8 cellular contexts compared by ENCODE assay signal in the genomic region with DNA sequence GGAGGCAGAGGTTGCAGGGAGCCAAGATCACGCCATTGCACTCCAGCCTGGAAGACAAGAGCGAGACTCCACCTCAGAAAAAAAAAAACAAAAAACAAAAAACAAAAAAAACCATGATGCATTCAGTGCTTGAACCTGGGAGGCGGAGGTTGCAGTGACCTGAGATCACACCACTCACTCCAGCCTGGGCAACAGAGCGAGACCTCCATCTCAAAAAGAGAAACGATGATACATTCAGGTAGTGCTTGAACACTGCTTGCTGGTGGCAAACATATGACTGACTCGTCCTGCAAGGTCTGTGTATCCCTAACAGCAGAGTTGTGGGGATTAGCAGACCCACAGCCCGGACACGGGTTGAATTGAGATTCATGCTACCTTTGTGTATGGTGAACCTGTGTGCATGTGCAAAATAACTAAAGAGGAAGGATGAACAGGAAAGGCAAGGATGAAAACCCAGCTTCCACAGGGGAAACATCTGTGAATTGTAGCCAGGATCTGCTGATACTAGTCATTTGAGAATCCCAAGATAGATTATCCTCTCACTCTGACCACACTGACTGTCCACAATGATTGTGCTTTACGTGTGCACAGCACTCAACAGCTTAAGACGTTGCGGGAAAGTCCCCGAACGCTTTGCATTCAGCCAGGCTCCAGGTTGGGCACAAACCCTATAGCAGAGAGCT. TPM values are rescaled to one million over a fixed set of nuclear protein-coding genes. Genes with fewer than 3 reads are reported as not detected.
DNase-seq lines count a peak whose midpoint lies in the region; ATAC-seq, FAIRE-seq and TF ChIP-seq lines count a peak whose summit lies in the region.

No MANE protein-coding gene starts in this region.

- no peak overlapping the region for H4K91ac ChIP-seq in H1 (replicated peaks; ENCODE audit: insufficient read length, low read length)

- no peaks in the 10 kb centered on the region for H3K23me2 ChIP-seq in H1 (ENCODE audit: low read depth, low read length)

- H3K4me3 ChIP-seq in H1 (ENCODE audit: extremely low read depth in 1 of 4, insufficient read depth in 2 of 4, low read depth in 3 of 4, low read length in 4 of 4), result no peak overlapping the region
- H3K4me3 ChIP-seq in thyroid gland (replicated peaks in 1 of 3), result no peak overlapping the region

- no peak overlapping the region for H2AFZ ChIP-seq in H1 (ENCODE audit: low read length)

- H3K4me2 ChIP-seq in H1 (ENCODE audit: insufficient read depth in 1 of 2, low read depth in 2 of 2, low read length in 2 of 2), result no peak overlapping the region

- no peak overlapping the region for H3K27ac ChIP-seq in H1 (ENCODE audit: low read depth, low read length)
- peak overlapping the region; percentile 91 to 92 (median 91) for H3K27ac ChIP-seq in thyroid gland

- CTCF ChIA-PET in H1 (lab: Charles Lee; ENCODE audit: partially characterized antibody), result interaction anchor here (0.7 to 6.7 kb wide), 10 partner anchors 9 to 96 kb away, joined by 3 to 36 read pairs (median 4); no protein-coding TSS in a partner anchor
- CTCF ChIA-PET in activated naive CD4-positive, alpha-beta T cell treated with anti-CD3 and anti-CD28 coated beads for 36 hours (lab: Charles Lee), result interaction anchor here (0.7 kb wide), 1 partner anchor 79 kb away, joined by 3 read pairs; no protein-coding TSS in a partner anchor

- ATAC-seq in GM19043 (IDR thresholded peaks at IDR 0.05; ENCODE audit: low read depth, unreplicated experiment) (peak; percentile 61), HG03196 (IDR thresholded peaks at IDR 0.05; ENCODE audit: unreplicated experiment) (peak; percentile 36)

- no peak overlapping the region for H3K27ac Mint-ChIP-seq in activated naive CD4-positive, alpha-beta T cell treated with anti-CD3 and anti-CD28 coated beads for 36 hours

- H4K20me1 ChIP-seq in H1 (replicated peaks in 1 of 2; ENCODE audit: control insufficient read depth in 1 of 2, insufficient read depth in 2 of 2, low read length in 2 of 2), result no peaks in the 10 kb centered on the region

- no peak overlapping the region for H3K23ac ChIP-seq in H1 (ENCODE audit: insufficient read length)

- no peak overlapping the region for H4K5ac ChIP-seq in H1 (ENCODE audit: insufficient read length, low read depth, low read length)

- no peaks in the 10 kb centered on the region for H3K9me3 Mint-ChIP-seq in activated naive CD4-positive, alpha-beta T cell treated with anti-CD3 and anti-CD28 coated beads for 36 hours

- H3K4me1 ChIP-seq in H1 (replicated peaks in 1 of 4; ENCODE audit: control insufficient read depth in 3 of 4, insufficient read depth in 4 of 4, low read length in 3 of 4), result peaks cover 5 to 39% (median 27%) of the 10 kb centered on the region in 4 experiments
- H3K4me1 ChIP-seq in thyroid gland, result peaks cover 68 to 83% of the 10 kb centered on the region in 2 donors

- TF ChIP-seq EP300 in H1 (IDR thresholded peaks at IDR 0.05; ENCODE audit: borderline replicate concordance in 1 of 2, low read depth in 2 of 2, low read length in 2 of 2), result no peak

- no peak overlapping the region for H3K4me3 Mint-ChIP-seq in activated naive CD4-positive, alpha-beta T cell treated with anti-CD3 and anti-CD28 coated beads for 36 hours

- H3K27me3 Mint-ChIP-seq in activated naive CD4-positive, alpha-beta T cell treated with anti-CD3 and anti-CD28 coated beads for 36 hours (ENCODE audit: low read depth), result no peaks in the 10 kb centered on the region

- no peak for TF ChIP-seq RAD21 in H1 (IDR thresholded peaks at IDR 0.05 in 1 of 2, conservative IDR thresholded peaks at IDR 0.05 in 1 of 2; ENCODE audit: low read depth in 2 of 2, low read length in 2 of 2)

- POLR2A ChIA-PET in H1 (lab: Charles Lee; ENCODE audit: partially characterized antibody), result interaction anchor here (0.8 to 3.9 kb wide), 4 partner anchors 27 to 53 kb away, joined by 3 to 18 read pairs (median 4); partner anchors contain the start of gene CUEDC1

- no peak overlapping the region for H2AK5ac ChIP-seq in H1 (ENCODE audit: low read depth, low read length)

- 0 out of 2 replicates have a peak overlapping the region, but pooled peaks have one; percentile 23 for H2BK20ac ChIP-seq in H1 (ENCODE audit: low read length)

- peak; percentile 26 for DNase-seq in ACHN
- no peak for DNase-seq in H1 (ENCODE audit: low read depth in 1 of 2, low spot score in 2 of 2)
- peak; percentile 58 to 64 for DNase-seq in thyroid gland
- no peak for DNase-seq in activated naive CD4-positive, alpha-beta T cell treated with anti-CD3 and anti-CD28 coated beads for 36 hours
- no peak for DNase-seq in middle frontal gyrus (ENCODE audit: extremely low spot score, low spot score)
- DNase-seq in Kasumi-1 (lab: John Stamatoyannopoulos, UW), result no peak

- H3K4ac ChIP-seq in H1 (replicated peaks; ENCODE audit: insufficient read length, low read depth, low read length), result no peak overlapping the region

- no peak overlapping the region for H3K56ac ChIP-seq in H1 (replicated peaks; ENCODE audit: insufficient read length, low read depth, low read length)

- no peak overlapping the region for H3K18ac ChIP-seq in H1 (ENCODE audit: extremely low read depth, low read length)

- peak overlapping the region; percentile 41 for H2BK120ac ChIP-seq in H1 (replicated peaks; ENCODE audit: low read depth, low read length)

- in situ Hi-C loops in ACHN (cut with HindIII; ENCODE audit: low pct_ligation_motif_present, low pct_unique_long_range_greater_than_20kb, low sequenced_read_pairs), result no loop called here

- no peaks in the 10 kb centered on the region for H3K9me3 ChIP-seq in H1 (ENCODE audit: insufficient read depth in 2 of 2, low read depth in 1 of 2, low read length in 1 of 2)
- no peaks in the 10 kb centered on the region for H3K9me3 ChIP-seq in thyroid gland

- H2BK15ac ChIP-seq in H1 (ENCODE audit: low read length), result no peak overlapping the region

- peaks cover 4% of the 10 kb centered on the region for H3K4me1 Mint-ChIP-seq in activated naive CD4-positive, alpha-beta T cell treated with anti-CD3 and anti-CD28 coated beads for 36 hours (ENCODE audit: low read depth)

- H3K36me3 Mint-ChIP-seq in activated naive CD4-positive, alpha-beta T cell treated with anti-CD3 and anti-CD28 coated beads for 36 hours (ENCODE audit: low read depth), result no peaks in the 10 kb centered on the region

- WGBS in H1 (ENCODE audit: extremely low coverage in 1 of 2, insufficient coverage in 1 of 2, insufficient read length in 1 of 2, insufficient replicate concordance in 2 of 2, low coverage in 1 of 2, low lambda C conversion rate in 2 of 2, missing lambda C conversion rate in 1 of 2), 2 experiments, result 90% methylated on average over 11 of the region's 13 CpGs; no CpG with 5 or more reads in 1 of the 2 experiments
- WGBS in thyroid gland, 2 donors, result 63% methylated on average over 13 of the region's 13 CpGs

- no peak overlapping the region for H3K9ac ChIP-seq in H1 (replicated peaks in 1 of 4; ENCODE audit: extremely low read depth in 1 of 4, low read depth in 3 of 4, low read length in 3 of 4)

- no peaks in the 10 kb centered on the region for H3K79me1 ChIP-seq in H1 (ENCODE audit: low read depth, low read length)

- intact Hi-C loops in thyroid gland (cut with DNase I), result no loop called here
- intact Hi-C loops in activated naive CD4-positive, alpha-beta T cell treated with anti-CD3 and anti-CD28 coated beads for 36 hours (cut with micrococcal nuclease), result no loop called here

- TF ChIP-seq POLR2A in H1 (IDR thresholded peaks at IDR 0.05; ENCODE audit: control extremely low read depth in 1 of 2, low read depth in 2 of 2, low read length in 2 of 2) (no peak), thyroid gland (IDR thresholded peaks at IDR 0.05) (no peak)

- no peak overlapping the region for H3K14ac ChIP-seq in H1 (ENCODE audit: insufficient read length)

- H2BK5ac ChIP-seq in H1 (ENCODE audit: low read depth, low read length), result no peak overlapping the region

- no peak overlapping the region for H4K8ac ChIP-seq in H1 (ENCODE audit: extremely low read depth, insufficient read depth, low read length)

- H3K27me3 ChIP-seq in H1 (replicated peaks in 1 of 4; ENCODE audit: control insufficient read depth in 3 of 4, extremely low read depth in 1 of 4, insufficient read depth in 3 of 4, low read length in 3 of 4), result no peaks in the 10 kb centered on the region
- H3K27me3 ChIP-seq in thyroid gland, result no peaks in the 10 kb centered on the region

- FAIRE-seq in H1 (lab: Jason Lieb, UNC), result no peak

- H2BK12ac ChIP-seq in H1 (ENCODE audit: low read depth, low read length), result no peak overlapping the region

- H3K36me3 ChIP-seq in H1 (ENCODE audit: control insufficient read depth in 2 of 4, insufficient read depth in 4 of 4, low read length in 3 of 4) (no peaks in the 10 kb centered on the region), thyroid gland (no peaks in the 10 kb centered on the region)

- H3K79me2 ChIP-seq in H1 (ENCODE audit: control insufficient read depth in 1 of 2, insufficient read depth in 2 of 2, low read length in 2 of 2), result no peaks in the 10 kb centered on the region

- TF ChIP-seq CTCF in H1 (IDR thresholded peaks at IDR 0.05; ENCODE audit: control extremely low read depth in 1 of 3, insufficient read depth in 1 of 3, low read depth in 1 of 3, low read length in 3 of 3), result no peak
- TF ChIP-seq CTCF in thyroid gland (IDR thresholded peaks at IDR 0.05), result no peak

RNA-seq across cellular contexts. Expression of gene MRPS23, which starts 52.4 kb away (rescaled TPM):
- total RNA-seq in H1 (2021; fragmentation: NEBNext Ultra II Directional; extraction: Animal tissue kit (Norgen Biotek cat#: 25700)), result 60.4 and 73.4 TPM in 2 replicates
- 32.9 and 38.6 TPM in 2 replicates for polyA plus RNA-seq in H1 (2011; rRNA removed)
- 68.9 TPM for polyA plus RNA-seq in H1 (2011; cell fraction: cytosol; rRNA removed)
- 26.0 TPM for polyA plus RNA-seq in H1 (2011; cell fraction: nucleus; rRNA removed)
- 64.2 to 105 TPM (median 72.5 TPM) in 4 replicates for polyA plus RNA-seq in H1 (2012, experiment 1 of 2)
- 49.1 TPM for polyA plus RNA-seq in H1 (2012, experiment 2 of 2)
- polyA plus RNA-seq in H1 (2013, experiment 1 of 2), result 25.2 TPM
- 26.2 TPM for polyA plus RNA-seq in H1 (2013, experiment 2 of 2)
- polyA minus RNA-seq in H1 (2011; rRNA and poly(A)+ RNA removed), result 18.4 and 25.9 TPM in 2 replicates
- 10.5 TPM for polyA minus RNA-seq in H1 (2011; cell fraction: cytosol; rRNA and poly(A)+ RNA removed)
- polyA minus RNA-seq in H1 (2011; cell fraction: nucleus; rRNA and poly(A)+ RNA removed), result 21.0 TPM
- total RNA-seq in thyroid gland, result 10 to 100 TPM; 23.6 to 44.3 (median 34.8) TPM
- total RNA-seq in activated naive CD4-positive, alpha-beta T cell treated with anti-CD3 and anti-CD28 coated beads for 36 hours, result 10 to 100 TPM; 57.5 to 59.1 TPM

RNA-seq across cellular contexts. Expression of gene CUEDC1, which starts 53.0 kb away (rescaled TPM):
- 7.8 and 10.7 TPM in 2 replicates for total RNA-seq in H1 (2021; fragmentation: NEBNext Ultra II Directional; extraction: Animal tissue kit (Norgen Biotek cat#: 25700))
- polyA plus RNA-seq in H1 (2011; rRNA removed), result 4.0 and 6.7 TPM in 2 replicates
- 5.2 TPM for polyA plus RNA-seq in H1 (2011; cell fraction: cytosol; rRNA removed)
- polyA plus RNA-seq in H1 (2011; cell fraction: nucleus; rRNA removed), result 12.0 TPM
- 3.4 to 9.6 TPM (median 7.3 TPM) in 4 replicates for polyA plus RNA-seq in H1 (2012, experiment 1 of 2)
- 4.9 TPM for polyA plus RNA-seq in H1 (2012, experiment 2 of 2)
- 5.8 TPM for polyA plus RNA-seq in H1 (2013, experiment 1 of 2)
- 5.8 TPM for polyA plus RNA-seq in H1 (2013, experiment 2 of 2)
- polyA minus RNA-seq in H1 (2011; rRNA and poly(A)+ RNA removed), result 4.1 and 5.1 TPM in 2 replicates
- 2.2 TPM for polyA minus RNA-seq in H1 (2011; cell fraction: cytosol; rRNA and poly(A)+ RNA removed)
- 4.1 TPM for polyA minus RNA-seq in H1 (2011; cell fraction: nucleus; rRNA and poly(A)+ RNA removed)
- 10 to 100 TPM; 25.6 to 32.3 (median 29.9) TPM for total RNA-seq in thyroid gland
- total RNA-seq in activated naive CD4-positive, alpha-beta T cell treated with anti-CD3 and anti-CD28 coated beads for 36 hours, result under 1 TPM; 0.47 to 0.69 TPM

Comparison
In these comparisons a context has a peak if more than half of its experiments do, and no peak if none do; other contexts are left out.
1. DNase-seq: peak in ACHN (single experiment) and thyroid gland (2 of 2); none in H1 (0 of 2), activated naive CD4-positive, alpha-beta T cell treated with anti-CD3 and anti-CD28 coated beads for 36 hours (single experiment), middle frontal gyrus (single experiment) and Kasumi-1 (0 of 2).